In genomic region chr1:28971980-28972771, GRCh38 we compare ENCODE assay signal across 9 cellular contexts. TPM values are rescaled to one million over a fixed set of nuclear protein-coding genes. Genes with fewer than 3 reads are reported as not detected.
DNase-seq lines count a peak whose midpoint lies in the region; FAIRE-seq and TF ChIP-seq lines count a peak whose summit lies in the region.
"Had no signal": no experiment of that assay in that cellular context is flagged by ENCODE, and none has a peak within 500 bp of the region (broad histone marks: within the 10 kb centered on the region; RNA-seq: fewer than 3 reads in every experiment).

No MANE protein-coding gene starts in this region.

- H3K9me1 ChIP-seq in keratinocyte (ENCODE audit: control insufficient read depth, extremely low read depth, insufficient read depth, low read length) = no peaks in the 10 kb centered on the region

- H3K9me3 ChIP-seq in A673 (ENCODE audit: low read depth, low read length, poor library complexity, severe bottlenecking) = no peaks in the 10 kb centered on the region
- no peaks in the 10 kb centered on the region for H3K9me3 ChIP-seq in keratinocyte (ENCODE audit: control insufficient read depth, low read depth, low read length)
- H3K9me3 ChIP-seq in tibial nerve = no peaks in the 10 kb centered on the region
- no peaks in the 10 kb centered on the region for H3K9me3 ChIP-seq in colonic mucosa

- POLR2A ChIA-PET in A673 (lab: Charles Lee; ENCODE audit: low non-redundant PET) = no interaction called here

- H3K27ac Mint-ChIP-seq in HFFc6 = peak overlapping the region; percentile 96
- H3K27ac Mint-ChIP-seq: dendritic cell treated with granulocyte-macrophage colony-stimulating factor and Interleukin-4, amounts not matched to agents 40 ng/mL and 50 ng/mL, for 4 days had no signal

- FAIRE-seq in keratinocyte (lab: Jason Lieb, UNC) = no peak

- H3K9me3 Mint-ChIP-seq in HFFc6 = no peaks in the 10 kb centered on the region
- H3K9me3 Mint-ChIP-seq: dendritic cell treated with granulocyte-macrophage colony-stimulating factor and Interleukin-4, amounts not matched to agents 40 ng/mL and 50 ng/mL, for 4 days had no signal

- H2AFZ ChIP-seq in keratinocyte (ENCODE audit: control insufficient read depth, low read length) = no peak overlapping the region

- WGBS in tibial nerve, 2 donors = 74 to 77% methylated on average over 9 of the region's 9 CpGs

- peaks cover 3% of the 10 kb centered on the region; the same call in 1 of the 2 replicates for H3K27me3 Mint-ChIP-seq in HFFc6 (ENCODE audit: insufficient read depth)
- H3K27me3 Mint-ChIP-seq: dendritic cell treated with granulocyte-macrophage colony-stimulating factor and Interleukin-4, amounts not matched to agents 40 ng/mL and 50 ng/mL, for 4 days had no signal

- no peak overlapping the region for H3K9ac ChIP-seq in keratinocyte (ENCODE audit: control insufficient read depth, extremely low read depth, insufficient read depth, low read length)
- no peak overlapping the region for H3K9ac ChIP-seq in colonic mucosa (ENCODE audit: low read depth in 2 of 2, low read length in 2 of 2)

- H3K4me1 Mint-ChIP-seq in HFFc6 (ENCODE audit: low read depth) = peaks cover 36% of the 10 kb centered on the region

- H3K27me3 ChIP-seq in A673 (replicated peaks; ENCODE audit: insufficient read depth, low read depth, low read length, poor library complexity) (no peaks in the 10 kb centered on the region), keratinocyte (ENCODE audit: control insufficient read depth, extremely low read depth, insufficient read depth, low read length) (no peaks in the 10 kb centered on the region), tibial nerve (no peaks in the 10 kb centered on the region), colonic mucosa (no peaks in the 10 kb centered on the region)

- CTCF ChIA-PET in A673 (lab: Charles Lee) = no interaction called here

- peak overlapping the region; percentile 74 for H3K4me3 Mint-ChIP-seq in HFFc6
- H3K4me3 Mint-ChIP-seq: dendritic cell treated with granulocyte-macrophage colony-stimulating factor and Interleukin-4, amounts not matched to agents 40 ng/mL and 50 ng/mL, for 4 days had no signal

- intact Hi-C loops in A673 (cut with micrococcal nuclease; ENCODE audit: unreplicated experiment) = no loop called here
- intact Hi-C loops in colonic mucosa (cut with DNase I) = no loop called here

- TF ChIP-seq EP300 in tibial nerve (IDR thresholded peaks at IDR 0.05) = no peak

- H4K20me1 ChIP-seq in keratinocyte (ENCODE audit: control insufficient read depth, extremely low read depth, insufficient read depth, low read length) = no peaks in the 10 kb centered on the region

- dilution Hi-C loops in keratinocyte (cut with MboI; ENCODE audit: extremely low pct_ligation_motif_present, low sequenced_read_pairs) = no loop called here

- H3K4me3 ChIP-seq in A673 (ENCODE audit: low read depth, low read length, poor library complexity, severe bottlenecking) (no peak overlapping the region), keratinocyte (ENCODE audit: control insufficient read depth in 2 of 3, extremely low read depth in 1 of 3, insufficient read depth in 2 of 3, low read depth in 1 of 3, low read length in 3 of 3) (no peak overlapping the region), tibial nerve (no peak overlapping the region), colonic mucosa (no peak overlapping the region)

- no peaks in the 10 kb centered on the region for H3K79me2 ChIP-seq in keratinocyte (ENCODE audit: control insufficient read depth, insufficient read depth, low read length)

- H3K27ac ChIP-seq in A673 (ENCODE audit: low read depth, low read length, poor library complexity, severe bottlenecking) (peak overlapping the region; percentile 80), keratinocyte (ENCODE audit: control insufficient read depth, insufficient read depth, low read length) (peak overlapping the region; percentile 54), tibial nerve (peak overlapping the region in 1 of 4 donors; percentile 51), colonic mucosa (no peak overlapping the region)

- no peak overlapping the region for H3K4me2 ChIP-seq in keratinocyte (ENCODE audit: control insufficient read depth, extremely low read depth, insufficient read depth, low read depth, low read length)

- TF ChIP-seq POLR2A in tibial nerve (IDR thresholded peaks at IDR 0.05) = no peak

- H3K4me1 ChIP-seq in A673 (ENCODE audit: insufficient read depth, low read length, poor library complexity, severe bottlenecking) = peaks cover 37% of the 10 kb centered on the region
- peaks cover 14% of the 10 kb centered on the region for H3K4me1 ChIP-seq in keratinocyte (ENCODE audit: control insufficient read depth, extremely low read depth, insufficient read depth, low read length)
- H3K4me1 ChIP-seq in tibial nerve = peaks cover 0 to 6% (median 0%) of the 10 kb centered on the region in 4 donors
- H3K4me1 ChIP-seq in colonic mucosa = no peaks in the 10 kb centered on the region

- H3K36me3 ChIP-seq in A673 (ENCODE audit: insufficient read depth, low read length, poor library complexity, severe bottlenecking) = no peaks in the 10 kb centered on the region
- H3K36me3 ChIP-seq in keratinocyte (ENCODE audit: control insufficient read depth in 2 of 2, extremely low read depth in 1 of 2, insufficient read depth in 2 of 2, low read length in 2 of 2) = no peaks in the 10 kb centered on the region
- H3K36me3 ChIP-seq in tibial nerve = no peaks in the 10 kb centered on the region
- H3K36me3 ChIP-seq in colonic mucosa = no peaks in the 10 kb centered on the region

- TF ChIP-seq CTCF in A673 (conservative IDR thresholded peaks at IDR 0.05; ENCODE audit: low read depth, low read length) = no peak
- TF ChIP-seq CTCF in HFFc6 (IDR thresholded peaks at IDR 0.05) = no peak
- TF ChIP-seq CTCF in keratinocyte (optimal IDR thresholded peaks at IDR 0.05 in 1 of 3, IDR thresholded peaks at IDR 0.05 in 1 of 3, conservative IDR thresholded peaks at IDR 0.05 in 1 of 3; ENCODE audit: extremely low read depth in 1 of 3, insufficient read depth in 2 of 3, low read length in 3 of 3) = no peak
- TF ChIP-seq CTCF in tibial nerve (IDR thresholded peaks at IDR 0.05) = no peak
- TF ChIP-seq CTCF in colonic mucosa (IDR thresholded peaks at IDR 0.05) = no peak

- 0 out of 2 replicates have a peak, but pooled peaks cover 5% of the 10 kb centered on the region for H3K36me3 Mint-ChIP-seq in HFFc6 (ENCODE audit: low read depth)

- peak; percentile 37 for DNase-seq in A673 (ENCODE audit: low spot score)
- peak; percentile 95 for DNase-seq in HFFc6
- DNase-seq in activated naive CD4-positive, alpha-beta T cell treated with anti-CD3 and anti-CD28 coated beads, Interleukin-2, amount 50 U/mL, for 16 hours = peak; percentile 16
- peak; percentile 42 for DNase-seq in keratinocyte (ENCODE audit: low read depth, low spot score)
- DNase-seq in tibial nerve (ENCODE audit: low spot score in 2 of 2) = no peak
- no peak for DNase-seq in GDM1 (lab: John Stamatoyannopoulos, UW)
- DNase-seq in COLO668 (lab: John Stamatoyannopoulos, UW; ENCODE audit: unreplicated experiment) = no peak
- DNase-seq in colonic mucosa = no peak

- no TSS peak for BruUV-seq in A673 (replicated peaks; lab: Mats Ljungman, UMichigan)

RNA-seq across cellular contexts. Expression of gene EPB41, which starts 57.8 kb away (rescaled TPM):
- total RNA-seq in A673 (2021) = 337 TPM in 2 replicates
- 1 to 10 TPM; 2.4 to 8.8 (median 3.4) TPM for total RNA-seq in HFFc6 (2021; fragmentation: NEBNext Ultra II Directional; extraction: Animal tissue kit (Norgen Biotek cat#: 25700))
- 16.4 to 23.6 TPM (median 21.1 TPM) in 3 replicates for polyA plus RNA-seq in keratinocyte
- 28.2 TPM for polyA plus RNA-seq in keratinocyte (2011; ENCODE audit: low read depth)
- 12.6 and 22.4 TPM in 2 replicates for polyA plus RNA-seq in keratinocyte (2011; cell fraction: cytosol; rRNA removed)
- 44.3 and 50.2 TPM in 2 replicates for polyA plus RNA-seq in keratinocyte (2011; cell fraction: nucleus; rRNA removed)
- 9.3 and 16.2 TPM in 2 replicates for polyA plus RNA-seq in keratinocyte (2012; ENCODE audit: low replicate concordance)
- polyA minus RNA-seq in keratinocyte = 25.9 to 43.2 TPM (median 29.4 TPM) in 3 replicates
- polyA minus RNA-seq in keratinocyte (2011; cell fraction: cytosol; rRNA and poly(A)+ RNA removed) = 15.5 TPM
- 32.4 and 65.4 TPM in 2 replicates for polyA minus RNA-seq in keratinocyte (2011; cell fraction: nucleus; rRNA and poly(A)+ RNA removed)
- total RNA-seq in tibial nerve = 10 to 100 TPM; 13.9 to 22.1 (median 16.0) TPM
- total RNA-seq in colonic mucosa = 10 to 100 TPM; 65.4 to 74.0 TPM

Comparison
In these comparisons a context has a peak if more than half of its experiments do, and no peak if none do; other contexts are left out.
1. DNase-seq: peak in A673 (single experiment), HFFc6 (single experiment), activated naive CD4-positive, alpha-beta T cell treated with anti-CD3 and anti-CD28 coated beads, Interleukin-2, amount 50 U/mL, for 16 hours (single experiment) and keratinocyte (single experiment); none in tibial nerve (0 of 2), GDM1 (single experiment), COLO668 (single experiment) and colonic mucosa (single experiment).